In the genomic region with DNA sequence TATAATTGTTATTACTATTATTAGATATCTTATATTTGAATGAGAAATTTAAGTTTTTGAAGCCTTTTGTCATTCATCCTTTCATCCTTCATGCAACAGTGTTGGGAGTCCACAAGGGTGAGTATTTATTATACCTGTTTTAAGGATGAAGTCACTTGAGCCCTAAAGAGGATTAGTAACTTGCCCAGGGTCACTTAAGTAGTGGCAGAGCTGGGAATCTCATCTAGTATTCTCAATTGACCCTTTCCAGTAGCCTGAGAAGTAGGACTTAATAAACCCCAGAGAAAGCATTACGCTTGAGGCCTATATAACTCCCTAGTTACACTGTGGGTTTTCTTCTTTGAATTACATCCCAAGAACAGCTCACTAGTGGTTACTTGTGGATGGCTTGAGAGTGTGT, we compare ENCODE assay signal across 21 cellular contexts.
"Had no signal": no experiment of that assay in that cellular context is flagged by ENCODE, and none has a peak within 500 bp of the region (broad histone marks: within the 10 kb centered on the region; RNA-seq: fewer than 3 reads in every experiment).

No MANE protein-coding gene starts in this region.

- H3K36me3 ChIP-seq: colonic mucosa, left ventricle myocardium inferior, neutrophil, spleen, tibial nerve had no signal

- H3K36me3 Mint-ChIP-seq: naive thymus-derived CD4-positive, alpha-beta T cell; stimulated activated memory B cell treated with anti-CD40 and anti-IgM and Interleukin-4, amounts not matched to agents 10 μg/mL and 1 μg/mL and 100 μg/mL, for 72 hours had no signal

- H3K9me3 Mint-ChIP-seq: naive thymus-derived CD4-positive, alpha-beta T cell; nephron progenitor cell; stimulated activated memory B cell treated with anti-CD40 and anti-IgM and Interleukin-4, amounts not matched to agents 10 μg/mL and 1 μg/mL and 100 μg/mL, for 72 hours; stimulated activated naive CD8-positive, alpha-beta T cell treated with anti-CD3 and anti-CD28 coated beads, Interleukin-15, Interleukin-2, amounts not matched to agents 100 ng/mL and 50 ng/mL, for 24 hours had no signal

- H3K4me1 ChIP-seq: colonic mucosa, psoas muscle had no signal

- H3K27ac ChIP-seq: colonic mucosa, hepatocyte, left ventricle myocardium inferior, neutrophil, psoas muscle had no signal

- ATAC-seq: left cardiac atrium; naive thymus-derived CD4-positive, alpha-beta T cell; psoas muscle; stimulated activated memory B cell treated with anti-CD40 and anti-IgM and Interleukin-4, amounts not matched to agents 10 μg/mL and 1 μg/mL and 100 μg/mL, for 72 hours had no signal

- H3K27me3 ChIP-seq: colonic mucosa, hepatocyte, neutrophil, spleen, tibial nerve had no signal

- H3K4me3 Mint-ChIP-seq: naive thymus-derived CD4-positive, alpha-beta T cell; nephron progenitor cell; stimulated activated memory B cell treated with anti-CD40 and anti-IgM and Interleukin-4, amounts not matched to agents 10 μg/mL and 1 μg/mL and 100 μg/mL, for 72 hours; stimulated activated naive CD8-positive, alpha-beta T cell treated with anti-CD3 and anti-CD28 coated beads, Interleukin-15, Interleukin-2, amounts not matched to agents 100 ng/mL and 50 ng/mL, for 24 hours had no signal

- DNase-seq: colonic mucosa; effector CD4-positive, alpha-beta T cell; foreskin melanocyte; head of caudate nucleus; kidney; left cardiac atrium; left ventricle myocardium inferior; naive thymus-derived CD4-positive, alpha-beta T cell; nephron progenitor cell; psoas muscle; retina; spleen; stimulated activated CD4-positive, alpha-beta T cell treated with anti-CD3 and anti-CD28 coated beads, Interleukin-15, amount 100 ng/mL, for 24 hours; stimulated activated CD4-positive, alpha-beta T cell treated with anti-CD3 and anti-CD28 coated beads, Interleukin-1b, Interleukin-23, amount 100 ng/mL, for 48 hours; stimulated activated CD4-positive, alpha-beta T cell treated with anti-CD3 and anti-CD28 coated beads, Interleukin-4, amount 100 ng/mL, for 24 hours had no signal

- H3K27ac Mint-ChIP-seq: naive thymus-derived CD4-positive, alpha-beta T cell; nephron progenitor cell; stimulated activated memory B cell treated with anti-CD40 and anti-IgM and Interleukin-4, amounts not matched to agents 10 μg/mL and 1 μg/mL and 100 μg/mL, for 72 hours; stimulated activated naive CD8-positive, alpha-beta T cell treated with anti-CD3 and anti-CD28 coated beads, Interleukin-15, Interleukin-2, amounts not matched to agents 100 ng/mL and 50 ng/mL, for 24 hours had no signal

- H3K4me2 ChIP-seq: hepatocyte had no signal

- H3K4me1 Mint-ChIP-seq: naive thymus-derived CD4-positive, alpha-beta T cell; nephron progenitor cell; stimulated activated memory B cell treated with anti-CD40 and anti-IgM and Interleukin-4, amounts not matched to agents 10 μg/mL and 1 μg/mL and 100 μg/mL, for 72 hours had no signal

- H3K9me3 ChIP-seq: colonic mucosa, left ventricle myocardium inferior, neutrophil, psoas muscle, spleen, tibial nerve had no signal

- H3K27me3 Mint-ChIP-seq: stimulated activated memory B cell treated with anti-CD40 and anti-IgM and Interleukin-4, amounts not matched to agents 10 μg/mL and 1 μg/mL and 100 μg/mL, for 72 hours; stimulated activated naive CD8-positive, alpha-beta T cell treated with anti-CD3 and anti-CD28 coated beads, Interleukin-15, Interleukin-2, amounts not matched to agents 100 ng/mL and 50 ng/mL, for 24 hours had no signal

- H3K4me3 ChIP-seq: colonic mucosa, hepatocyte, left ventricle myocardium inferior, lung, psoas muscle, spleen, tibial nerve had no signal
